Comparison of ENCODE assay signal across 3 cellular contexts in genomic region chr4:131026771-131027170, GRCh38.
TF ChIP-seq lines count a peak whose summit lies in the region.

No MANE protein-coding gene starts in this region.

TF ChIP-seq in A549, 52 proteins besides CTCF, POLR2A, EP300 and RAD21:
- TF ChIP-seq MAFK (IDR thresholded peaks at IDR 0.05; ENCODE audit: partially characterized antibody) (peak; percentile 84), RCOR1 (IDR thresholded peaks at IDR 0.05; ENCODE audit: low read depth, low read length) (no peak), NFE2L2 (conservative IDR thresholded peaks at IDR 0.05; ENCODE audit: low read length) (no peak)
TF ChIP-seq in A549: peak in this region for 1.

TF ChIP-seq in IMR-90, 13 proteins besides CTCF, POLR2A, EP300 and RAD21:
- TF ChIP-seq CEBPB (IDR thresholded peaks at IDR 0.05; ENCODE audit: low read depth, low read length) (no peak), MAFK (IDR thresholded peaks at IDR 0.05; ENCODE audit: low read depth, low read length) (peak; percentile 93)

TF ChIP-seq in H1, 55 proteins besides CTCF, POLR2A, EP300 and RAD21:
- TF ChIP-seq MAFK (IDR thresholded peaks at IDR 0.05; ENCODE audit: low read depth, low read length): peak; percentile 68
- TF ChIP-seq USF2 (IDR thresholded peaks at IDR 0.05; ENCODE audit: low read length): no peak
